Comparison of ENCODE assay signal across 8 cellular contexts in genomic region chr3:184560992-184561328, GRCh38. TPM values are rescaled to one million over a fixed set of nuclear protein-coding genes. Genes with fewer than 3 reads are reported as not detected.
DNase-seq lines count a peak whose midpoint lies in the region; ATAC-seq and TF ChIP-seq lines count a peak whose summit lies in the region.

No MANE protein-coding gene starts in this region.

- H3K9me3 ChIP-seq in RWPE2 (ENCODE audit: severe bottlenecking) (no peaks in the 10 kb centered on the region), sigmoid colon (no peaks in the 10 kb centered on the region)

- no peak for TF ChIP-seq EP300 in sigmoid colon (IDR thresholded peaks at IDR 0.05)

- TF ChIP-seq CTCF in RWPE2 (IDR thresholded peaks at IDR 0.05; ENCODE audit: poor library complexity, severe bottlenecking) (no peak), fibroblast of pulmonary artery (IDR thresholded peaks at IDR 0.05; ENCODE audit: low read length, missing control alignments) (no peak), sigmoid colon (IDR thresholded peaks at IDR 0.05) (no peak)

- H3K27me3 ChIP-seq in RWPE2 (ENCODE audit: insufficient read depth, poor library complexity, severe bottlenecking) (no peaks in the 10 kb centered on the region), sigmoid colon (no peaks in the 10 kb centered on the region)

- intact Hi-C loops in sigmoid colon (cut with DNase I): loop anchor here (1.0 kb wide), 2 partner anchors 166 to 216 kb away; no protein-coding TSS in a partner anchor

- H3K27ac ChIP-seq in RWPE2 (ENCODE audit: poor library complexity, severe bottlenecking): no peak overlapping the region
- peak overlapping the region; percentile 19 to 68 (median 51) for H3K27ac ChIP-seq in sigmoid colon

- no peak for DNase-seq in RWPE2 (ENCODE audit: low spot score)
- DNase-seq in fibroblast of pulmonary artery (ENCODE audit: low read depth): no peak
- no peak for DNase-seq in sigmoid colon
- no peak for DNase-seq in NCI-H748 (lab: John Stamatoyannopoulos, UW; ENCODE audit: unreplicated experiment)
- no peak for DNase-seq in SW 1271 (lab: John Stamatoyannopoulos, UW)
- no peak for DNase-seq in NCI-H146 (lab: John Stamatoyannopoulos, UW)

- WGBS in sigmoid colon, 2 donors: 4 to 6% methylated on average over 14 of the region's 14 CpGs

- ATAC-seq in GM21786 (IDR thresholded peaks at IDR 0.05; ENCODE audit: unreplicated experiment): peak; percentile 5
- peak; percentile 2; the same call in 1 of the 3 replicates for ATAC-seq in RWPE2 (ENCODE audit: low read depth)
- ATAC-seq in GM18873 (IDR thresholded peaks at IDR 0.05; ENCODE audit: low FRiP score, unreplicated experiment): no peak

- H3K4me3 ChIP-seq in RWPE2 (ENCODE audit: severe bottlenecking) (no peak overlapping the region), fibroblast of pulmonary artery (replicated peaks; ENCODE audit: low read depth, low read length) (peak overlapping the region; percentile 22), sigmoid colon (peak overlapping the region; percentile 2 to 91 (median 40))

- peaks cover 11% of the 10 kb centered on the region for H3K4me1 ChIP-seq in RWPE2 (ENCODE audit: insufficient read depth, poor library complexity, severe bottlenecking)
- H3K4me1 ChIP-seq in sigmoid colon: peaks cover 0 to 50% (median 32%) of the 10 kb centered on the region in 4 donors

- no peak for TF ChIP-seq POLR2A in sigmoid colon (IDR thresholded peaks at IDR 0.05)

- H3K36me3 ChIP-seq in RWPE2 (ENCODE audit: low read depth) (no peaks in the 10 kb centered on the region), sigmoid colon (no peaks in the 10 kb centered on the region)

RNA-seq across cellular contexts. Expression of gene EPHB3, which starts 0.6 kb away (rescaled TPM):
- 1 to 10 TPM; 1.8 to 2.8 (median 2.2) TPM for total RNA-seq in sigmoid colon
- polyA plus RNA-seq in sigmoid colon: 10 to 100 TPM in 1 of 3 donors, 1 to 10 TPM in 2; 1.6 to 20.2 (median 1.8) TPM
